In the genomic region with DNA sequence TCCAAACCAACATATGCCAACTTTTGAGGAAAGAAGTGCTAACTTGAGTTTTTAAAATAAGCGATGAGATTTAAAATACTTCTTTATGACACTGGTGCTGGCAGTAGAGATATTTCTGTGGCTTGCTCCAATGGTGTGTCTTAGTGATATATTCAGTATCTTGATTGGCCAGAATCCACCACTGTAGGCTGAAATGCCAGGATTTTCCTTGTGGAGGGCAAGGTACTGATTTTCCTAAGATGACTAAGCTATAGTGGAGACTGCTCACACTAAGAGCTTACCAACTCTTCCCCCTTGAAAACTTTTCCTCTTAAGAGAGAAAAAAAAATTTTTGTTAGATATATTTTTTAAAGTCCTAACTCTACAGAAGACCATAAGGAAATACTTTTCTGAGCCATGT, we compare ENCODE assay signal across 19 cellular contexts.
DNase-seq lines count a peak whose midpoint lies in the region; ATAC-seq, FAIRE-seq and TF ChIP-seq lines count a peak whose summit lies in the region.
"Had no signal": no experiment of that assay in that cellular context is flagged by ENCODE, and none has a peak within 500 bp of the region (broad histone marks: within the 10 kb centered on the region; RNA-seq: fewer than 3 reads in every experiment).

No MANE protein-coding gene starts in this region.

- H4K5ac ChIP-seq in IMR-90 (ENCODE audit: low read depth, low read length): no peak overlapping the region

- no peak overlapping the region for H3K23ac ChIP-seq in IMR-90 (ENCODE audit: low read depth, low read length)
- H3K23ac ChIP-seq in mesenchymal stem cell (ENCODE audit: low read length in 2 of 2): no peak overlapping the region

- H3K4me1 Mint-ChIP-seq in astrocyte (ENCODE audit: low read depth, unreplicated experiment): peaks cover 32% of the 10 kb centered on the region
- H3K4me1 Mint-ChIP-seq in activated CD4-positive, alpha-beta T cell treated with anti-CD3 and anti-CD28 coated beads, Interleukin-2, amount 10 ng/mL, durations not matched to agents 24 days and 14 days: peaks cover 2% of the 10 kb centered on the region
- H3K4me1 Mint-ChIP-seq: B cell had no signal

- H2AFZ ChIP-seq in IMR-90 (replicated peaks; ENCODE audit: low read length, poor library complexity): no peak overlapping the region
- no peak overlapping the region for H2AFZ ChIP-seq in astrocyte (ENCODE audit: low read depth, low read length)
- H2AFZ ChIP-seq in mesenchymal stem cell (ENCODE audit: low read depth, low read length): no peak overlapping the region

- H2BK15ac ChIP-seq in IMR-90 (ENCODE audit: low read depth, low read length): no peak overlapping the region
- no peak overlapping the region for H2BK15ac ChIP-seq in mesenchymal stem cell (ENCODE audit: low read depth, poor library complexity, severe bottlenecking)

- H3K79me1 ChIP-seq in IMR-90 (ENCODE audit: low read depth in 1 of 2, low read length in 2 of 2): peaks cover 7 to 21% of the 10 kb centered on the region in 2 experiments; a peak in 3 of 4 replicates
- H3K79me1 ChIP-seq in mesenchymal stem cell (replicated peaks; ENCODE audit: low read length, poor library complexity, severe bottlenecking): no peaks in the 10 kb centered on the region

- no peak overlapping the region for H3K4me3 ChIP-seq in IMR-90 (ENCODE audit: insufficient read depth, low read depth, low read length)
- H3K4me3 ChIP-seq in astrocyte (ENCODE audit: insufficient read depth, low read depth, low read length): no peak overlapping the region
- no peak overlapping the region for H3K4me3 ChIP-seq in mesenchymal stem cell (ENCODE audit: insufficient read depth in 1 of 2, low read depth in 1 of 2, low read length in 2 of 2)
- H3K4me3 ChIP-seq: ascending aorta, lung, sigmoid colon, upper lobe of left lung had no signal

- WGBS in IMR-90 (ENCODE audit: extremely low coverage in 2 of 2, insufficient read length in 1 of 2), 2 experiments: no CpG with 5 or more reads among the region's 1 CpG
- WGBS in mesenchymal stem cell: 100% methylated on average over 1 of the region's 1 CpG

- no peaks in the 10 kb centered on the region for H3K9me3 ChIP-seq in IMR-90 (ENCODE audit: control insufficient read depth, insufficient read depth, low read length)
- H3K9me3 ChIP-seq in astrocyte (ENCODE audit: insufficient read depth, low read depth, low read length): no peaks in the 10 kb centered on the region
- H3K9me3 ChIP-seq in mesenchymal stem cell (ENCODE audit: control insufficient read depth, low read length): no peaks in the 10 kb centered on the region
- H3K9me3 ChIP-seq: ascending aorta, sigmoid colon, upper lobe of left lung had no signal

- no peaks in the 10 kb centered on the region for H3K27me3 Mint-ChIP-seq in astrocyte (ENCODE audit: low read depth, unreplicated experiment)
- peaks cover 10% of the 10 kb centered on the region for H3K27me3 Mint-ChIP-seq in activated CD4-positive, alpha-beta T cell treated with anti-CD3 and anti-CD28 coated beads, Interleukin-2, amount 10 ng/mL, durations not matched to agents 24 days and 14 days

- H3K9me3 Mint-ChIP-seq in astrocyte (ENCODE audit: unreplicated experiment): no peaks in the 10 kb centered on the region
- no peaks in the 10 kb centered on the region for H3K9me3 Mint-ChIP-seq in activated CD4-positive, alpha-beta T cell treated with anti-CD3 and anti-CD28 coated beads, Interleukin-2, amount 10 ng/mL, durations not matched to agents 24 days and 14 days
- H3K9me3 Mint-ChIP-seq: activated CD4-positive, alpha-beta memory T cell treated with anti-CD3 and anti-CD28 coated beads, Interleukin-2, amount 10 ng/mL, durations not matched to agents 7 days and 5 days; activated naive CD4-positive, alpha-beta T cell treated with anti-CD3 and anti-CD28 coated beads, Interleukin-2, amount 50 U/mL, for 72 hours; activated T-helper 2 cell treated with anti-CD3 and anti-CD28 coated beads, Interferon-gamma antibody, Interleukin-2, Interleukin-4, amounts not matched to agents 10 μg/mL and 5 μg/mL and 100 μg/mL, durations not matched to agents 14 hours and 24 hours and 36 hours; H9; neural crest cell had no signal

- no peaks in the 10 kb centered on the region for H4K20me1 ChIP-seq in IMR-90 (ENCODE audit: insufficient read depth, low read length)
- no peaks in the 10 kb centered on the region for H4K20me1 ChIP-seq in astrocyte (ENCODE audit: insufficient read depth, low read length)

- no peak overlapping the region for H3K4ac ChIP-seq in IMR-90 (ENCODE audit: low read depth, low read length)
- no peak overlapping the region for H3K4ac ChIP-seq in mesenchymal stem cell (ENCODE audit: low read depth in 1 of 2, low read length in 2 of 2)

- no peak overlapping the region for H2BK12ac ChIP-seq in mesenchymal stem cell (ENCODE audit: low read length in 2 of 2)

- peak; percentile 35 for DNase-seq in ACHN
- peak; percentile 68 for DNase-seq in IMR-90
- DNase-seq in astrocyte (ENCODE audit: low read depth): peak; percentile 47
- DNase-seq in mesenchymal stem cell: no peak
- no peak for DNase-seq in activated CD4-positive, alpha-beta T cell treated with anti-CD3 and anti-CD28 coated beads, Interleukin-2, amount 10 ng/mL, durations not matched to agents 24 days and 14 days
- DNase-seq in hypothalamus (lab: John Stamatoyannopoulos, UW): no peak
- DNase-seq in midbrain (lab: John Stamatoyannopoulos, UW): no peak

- no peak for TF ChIP-seq CTCF in IMR-90 (conservative IDR thresholded peaks at IDR 0.05; ENCODE audit: low read depth, low read length)
- TF ChIP-seq CTCF in astrocyte (IDR thresholded peaks at IDR 0.05; ENCODE audit: insufficient read depth, low read depth, low read length): no peak

- POLR2A ChIA-PET in IMR-90 (lab: Charles Lee; ENCODE audit: unreplicated experiment): no interaction called here

- H3K4me3 Mint-ChIP-seq in astrocyte (ENCODE audit: unreplicated experiment): no peak overlapping the region
- no peak overlapping the region for H3K4me3 Mint-ChIP-seq in activated CD4-positive, alpha-beta T cell treated with anti-CD3 and anti-CD28 coated beads, Interleukin-2, amount 10 ng/mL, durations not matched to agents 24 days and 14 days
- H3K4me3 Mint-ChIP-seq: activated CD4-positive, alpha-beta memory T cell treated with anti-CD3 and anti-CD28 coated beads, Interleukin-2, amount 10 ng/mL, durations not matched to agents 7 days and 5 days; B cell; H9; neural crest cell had no signal

- H2BK5ac ChIP-seq in IMR-90 (ENCODE audit: low read depth, low read length, poor library complexity, severe bottlenecking) (no peak overlapping the region), mesenchymal stem cell (ENCODE audit: low read depth, low read length, poor library complexity, severe bottlenecking) (no peak overlapping the region)

- H3K27ac Mint-ChIP-seq in astrocyte (ENCODE audit: unreplicated experiment): no peak overlapping the region
- no peak overlapping the region for H3K27ac Mint-ChIP-seq in activated CD4-positive, alpha-beta T cell treated with anti-CD3 and anti-CD28 coated beads, Interleukin-2, amount 10 ng/mL, durations not matched to agents 24 days and 14 days
- H3K27ac Mint-ChIP-seq: activated CD4-positive, alpha-beta memory T cell treated with anti-CD3 and anti-CD28 coated beads, Interleukin-2, amount 10 ng/mL, durations not matched to agents 7 days and 5 days; activated naive CD4-positive, alpha-beta T cell treated with anti-CD3 and anti-CD28 coated beads, Interleukin-2, amount 50 U/mL, for 72 hours; activated T-helper 2 cell treated with anti-CD3 and anti-CD28 coated beads, Interferon-gamma antibody, Interleukin-2, Interleukin-4, amounts not matched to agents 10 μg/mL and 5 μg/mL and 100 μg/mL, durations not matched to agents 14 hours and 24 hours and 36 hours; B cell; H9 had no signal

- BruUV-seq in IMR-90 (replicated peaks; lab: Mats Ljungman, UMichigan): no TSS peak

- no peak overlapping the region for H2AK5ac ChIP-seq in IMR-90 (ENCODE audit: low read depth, low read length)
- no peak overlapping the region for H2AK5ac ChIP-seq in mesenchymal stem cell (ENCODE audit: low read length, severe bottlenecking)

- dilution Hi-C loops in IMR-90 (cut with HindIII; ENCODE audit: low sequenced_read_pairs, unreplicated experiment): no loop called here

- TF ChIP-seq RAD21 in IMR-90 (IDR thresholded peaks at IDR 0.05; ENCODE audit: low read length): no peak

- no peaks in the 10 kb centered on the region for H3K36me3 Mint-ChIP-seq in astrocyte (ENCODE audit: low read depth, unreplicated experiment)
- H3K36me3 Mint-ChIP-seq in activated CD4-positive, alpha-beta T cell treated with anti-CD3 and anti-CD28 coated beads, Interleukin-2, amount 10 ng/mL, durations not matched to agents 24 days and 14 days (ENCODE audit: low read depth): no peaks in the 10 kb centered on the region
- H3K36me3 Mint-ChIP-seq: activated naive CD4-positive, alpha-beta T cell treated with anti-CD3 and anti-CD28 coated beads, Interleukin-2, amount 50 U/mL, for 72 hours had no signal

- H3K4me1 ChIP-seq in IMR-90 (ENCODE audit: control insufficient read depth, insufficient read depth, low read length) (peaks cover 10% of the 10 kb centered on the region), astrocyte (ENCODE audit: insufficient read depth, low read length) (peaks cover 24% of the 10 kb centered on the region), mesenchymal stem cell (ENCODE audit: control insufficient read depth, insufficient read depth, low read depth, low read length) (peaks cover 3% of the 10 kb centered on the region)

- H4K91ac ChIP-seq in IMR-90 (ENCODE audit: insufficient read depth, low read depth, low read length) (no peak overlapping the region), mesenchymal stem cell (ENCODE audit: low read length) (no peak overlapping the region)

- no peak overlapping the region for H2BK20ac ChIP-seq in IMR-90 (ENCODE audit: low read depth, low read length)

- H3K36me3 ChIP-seq in IMR-90 (ENCODE audit: control insufficient read depth, insufficient read depth, low read length): no peaks in the 10 kb centered on the region
- H3K36me3 ChIP-seq in astrocyte (ENCODE audit: insufficient read depth, low read length): peaks cover 3% of the 10 kb centered on the region
- peaks cover 0 to 4% of the 10 kb centered on the region in 2 experiments for H3K36me3 ChIP-seq in mesenchymal stem cell (ENCODE audit: control insufficient read depth in 1 of 2, insufficient read depth in 2 of 2, low read depth in 1 of 2, low read length in 2 of 2)
- H3K36me3 ChIP-seq: ascending aorta, upper lobe of left lung had no signal

- H3K4me2 ChIP-seq in IMR-90 (ENCODE audit: low read depth, low read length) (no peak overlapping the region), astrocyte (ENCODE audit: low read length) (no peak overlapping the region), mesenchymal stem cell (ENCODE audit: low read length, poor library complexity, severe bottlenecking) (no peak overlapping the region)

- in situ Hi-C loops in ACHN (cut with HindIII; ENCODE audit: low pct_ligation_motif_present, low pct_unique_long_range_greater_than_20kb, low sequenced_read_pairs) (no loop called here), IMR-90 (cut with MboI; ENCODE audit: low sequenced_read_pairs) (loop anchor here (5.0 to 10.0 kb wide), 4 partner anchors 180 to 948 kb away; a partner anchor contains a TSS)

- no peak for TF ChIP-seq POLR2A in IMR-90 (IDR thresholded peaks at IDR 0.05; ENCODE audit: low read depth, low read length)

- H3K27me3 ChIP-seq in IMR-90 (ENCODE audit: control insufficient read depth, insufficient read depth, low read length) (no peaks in the 10 kb centered on the region), astrocyte (ENCODE audit: insufficient read depth, low read length) (no peaks in the 10 kb centered on the region), mesenchymal stem cell (ENCODE audit: control insufficient read depth in 1 of 2, insufficient read depth in 1 of 2, low read length in 2 of 2) (no peaks in the 10 kb centered on the region)
- H3K27me3 ChIP-seq: ascending aorta, sigmoid colon, upper lobe of left lung had no signal

- CTCF ChIA-PET in IMR-90 (lab: Yijun Ruan, JAX): interaction anchor here (0.6 to 1.4 kb wide), 2 partner anchors 17 to 26 kb away, joined by 3 read pairs; no protein-coding TSS in a partner anchor

- no peak overlapping the region for H3K56ac ChIP-seq in IMR-90 (ENCODE audit: extremely low read depth, insufficient read depth, low read length)

- intact Hi-C loops in IMR-90 (cut with micrococcal nuclease): loop anchor here (10.0 kb wide), 2 partner anchors 320 to 470 kb away; no protein-coding TSS in a partner anchor
- intact Hi-C loops in activated CD4-positive, alpha-beta T cell treated with anti-CD3 and anti-CD28 coated beads, Interleukin-2, amount 10 ng/mL, durations not matched to agents 24 days and 14 days (cut with micrococcal nuclease): loop anchor here (2.0 to 10.0 kb wide), 3 partner anchors 316 to 1900 kb away; no protein-coding TSS in a partner anchor

- H3K14ac ChIP-seq in IMR-90 (replicated peaks; ENCODE audit: low read depth, low read length): no peak overlapping the region
- no peak overlapping the region for H3K14ac ChIP-seq in mesenchymal stem cell (ENCODE audit: low read length in 2 of 2)

- no peaks in the 10 kb centered on the region for H3K9me1 ChIP-seq in IMR-90 (ENCODE audit: insufficient read depth, low read length)

- no peak overlapping the region for H2AK9ac ChIP-seq in IMR-90 (replicated peaks; ENCODE audit: low read depth, low read length, poor library complexity)

- ATAC-seq in IMR-90 (ENCODE audit: low read depth) (peak; percentile 27; the same call in 1 of the 2 replicates), GM18502 (IDR thresholded peaks at IDR 0.05; ENCODE audit: poor library complexity, unreplicated experiment) (no peak)

- FAIRE-seq in astrocyte (lab: Jason Lieb, UNC): no peak

- no peaks in the 10 kb centered on the region for H3K79me2 ChIP-seq in astrocyte (ENCODE audit: insufficient read depth, low read length)

- H3K27ac ChIP-seq in IMR-90 (ENCODE audit: insufficient read depth, low read length) (no peak overlapping the region), astrocyte (ENCODE audit: low read depth, low read length) (no peak overlapping the region), mesenchymal stem cell (ENCODE audit: low read length, poor library complexity, severe bottlenecking) (no peak overlapping the region)
- H3K27ac ChIP-seq: ascending aorta, HL-60, upper lobe of left lung had no signal

- H4K8ac ChIP-seq in IMR-90 (ENCODE audit: low read depth in 2 of 2, low read length in 2 of 2): no peak overlapping the region
- H4K8ac ChIP-seq in mesenchymal stem cell (ENCODE audit: low read length): no peak overlapping the region

- H2BK120ac ChIP-seq in IMR-90 (ENCODE audit: low read depth, low read length): no peak overlapping the region
- H2BK120ac ChIP-seq in mesenchymal stem cell (ENCODE audit: low read depth, low read length): no peak overlapping the region

- H3K18ac ChIP-seq in IMR-90 (ENCODE audit: low read depth, low read length): no peak overlapping the region
- H3K18ac ChIP-seq in mesenchymal stem cell (ENCODE audit: low read depth in 1 of 2, low read length in 2 of 2): no peak overlapping the region

- H3K9ac ChIP-seq in IMR-90 (ENCODE audit: low read depth, low read length): no peak overlapping the region
- H3K9ac ChIP-seq in astrocyte (ENCODE audit: low read length): no peak overlapping the region
- peak overlapping the region; percentile 27 for H3K9ac ChIP-seq in mesenchymal stem cell (ENCODE audit: low read length)

Comparison
In these comparisons a context has a peak if more than half of its experiments do, and no peak if none do; other contexts are left out.
1. DNase-seq: peak in ACHN (single experiment), IMR-90 (single experiment) and astrocyte (single experiment); none in mesenchymal stem cell (single experiment), activated CD4-positive, alpha-beta T cell treated with anti-CD3 and anti-CD28 coated beads, Interleukin-2, amount 10 ng/mL, durations not matched to agents 24 days and 14 days (single experiment), hypothalamus (0 of 51) and midbrain (single experiment).